10 cellular contexts compared by ENCODE assay signal in the genomic region with DNA sequence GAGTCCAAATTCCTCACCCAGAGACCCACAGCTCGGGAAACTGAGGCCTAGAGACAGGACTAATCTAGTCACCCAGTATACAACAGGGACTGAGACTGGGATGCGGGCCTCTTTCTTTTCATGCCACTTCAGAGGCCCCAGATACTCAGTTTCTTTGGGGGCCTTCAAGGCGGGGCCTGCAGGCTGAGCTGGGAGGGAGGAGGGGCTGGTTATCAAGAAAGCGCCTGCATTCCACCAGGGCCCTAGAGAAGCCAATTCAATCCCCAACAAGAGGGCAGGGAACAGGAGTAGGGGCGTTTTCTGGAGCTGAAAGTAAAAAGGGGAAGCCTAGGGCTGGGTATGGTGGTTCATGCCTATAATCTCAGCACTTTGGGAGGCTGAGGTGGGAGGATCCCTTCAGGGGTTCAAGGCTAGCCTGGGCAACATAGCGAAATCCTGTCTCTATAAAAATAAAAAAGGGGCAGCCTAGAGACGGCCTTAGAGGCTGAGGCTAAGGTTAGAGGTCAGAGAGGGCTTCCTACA. TPM values are rescaled to one million over a fixed set of nuclear protein-coding genes. Genes with fewer than 3 reads are reported as not detected.
DNase-seq lines count a peak whose midpoint lies in the region; ATAC-seq and TF ChIP-seq lines count a peak whose summit lies in the region.
"Had no signal": no experiment of that assay in that cellular context is flagged by ENCODE, and none has a peak within 500 bp of the region (broad histone marks: within the 10 kb centered on the region; RNA-seq: fewer than 3 reads in every experiment).

No MANE protein-coding gene starts in this region.

- H2BK120ac ChIP-seq in mesenchymal stem cell (ENCODE audit: low read depth, low read length), result no peak overlapping the region

- H3K9me3 ChIP-seq in right cardiac atrium (ENCODE audit: control insufficient read depth, low read length) (no peaks in the 10 kb centered on the region), mesenchymal stem cell (ENCODE audit: control insufficient read depth, low read length) (no peaks in the 10 kb centered on the region), vagina (no peaks in the 10 kb centered on the region)

- peak overlapping the region; percentile 98 for H3K9ac ChIP-seq in mesenchymal stem cell (ENCODE audit: low read length)

- ATAC-seq in right cardiac atrium (no peak), left ventricle myocardium superior (no peak), HG03196 (IDR thresholded peaks at IDR 0.05; ENCODE audit: unreplicated experiment) (no peak)
- no peak for ATAC-seq in activated naive CD8-positive, alpha-beta T cell treated with anti-CD3 and anti-CD28 coated beads, Interleukin-2, amount 10 ng/mL, durations not matched to agents 7 days and 5 days (ENCODE audit: low read depth)

- POLR2A ChIA-PET in activated naive CD8-positive, alpha-beta T cell treated with anti-CD3 and anti-CD28 coated beads, Interleukin-2, amount 10 ng/mL, durations not matched to agents 7 days and 5 days (lab: Charles Lee), result interaction anchor here (1.4 to 1.5 kb wide), 2 partner anchors 9 to 15 kb away, joined by 4 read pairs; a partner anchor contains a TSS

- DNase-seq in right cardiac atrium (peak in 2 of 3 donors; percentile 8 to 16), left ventricle myocardium superior (no peak), mesenchymal stem cell (no peak), vagina (ENCODE audit: extremely low spot score in 2 of 2) (no peak), NCI-H1694 treated with DMSO at 0.1 percent for 48 hours (lab: John Stamatoyannopoulos, UW) (no peak), NCI-H748 (lab: John Stamatoyannopoulos, UW; ENCODE audit: unreplicated experiment) (no peak)
- no peak for DNase-seq in activated naive CD8-positive, alpha-beta T cell treated with anti-CD3 and anti-CD28 coated beads, Interleukin-2, amount 10 ng/mL, durations not matched to agents 7 days and 5 days
- DNase-seq: NCI-H2107 had no signal

- H2AK5ac ChIP-seq in mesenchymal stem cell (ENCODE audit: low read length, severe bottlenecking), result no peak overlapping the region

- H3K27me3 Mint-ChIP-seq in activated naive CD8-positive, alpha-beta T cell treated with anti-CD3 and anti-CD28 coated beads, Interleukin-2, amount 10 ng/mL, durations not matched to agents 7 days and 5 days, result no peaks in the 10 kb centered on the region

- peak overlapping the region; percentile 95 for H3K27ac Mint-ChIP-seq in activated naive CD8-positive, alpha-beta T cell treated with anti-CD3 and anti-CD28 coated beads, Interleukin-2, amount 10 ng/mL, durations not matched to agents 7 days and 5 days

- H3K36me3 ChIP-seq in mesenchymal stem cell (ENCODE audit: control insufficient read depth in 1 of 2, insufficient read depth in 2 of 2, low read depth in 1 of 2, low read length in 2 of 2) (peaks cover 38 to 39% of the 10 kb centered on the region in 2 experiments), vagina (peaks cover 3 to 39% of the 10 kb centered on the region in 2 donors)

- no peaks in the 10 kb centered on the region for H3K9me3 Mint-ChIP-seq in activated naive CD8-positive, alpha-beta T cell treated with anti-CD3 and anti-CD28 coated beads, Interleukin-2, amount 10 ng/mL, durations not matched to agents 7 days and 5 days

- H2AFZ ChIP-seq in mesenchymal stem cell (ENCODE audit: low read depth, low read length), result no peak overlapping the region

- H3K18ac ChIP-seq in mesenchymal stem cell (ENCODE audit: low read depth in 1 of 2, low read length in 2 of 2), result peak overlapping the region in 1 of 2 experiments; percentile 11

- TF ChIP-seq POLR2A in vagina (IDR thresholded peaks at IDR 0.05), result no peak

- no peak overlapping the region for H2BK5ac ChIP-seq in mesenchymal stem cell (ENCODE audit: low read depth, low read length, poor library complexity, severe bottlenecking)

- peak overlapping the region; percentile 90 for H3K4me2 ChIP-seq in mesenchymal stem cell (ENCODE audit: low read length, poor library complexity, severe bottlenecking)

- no peak for TF ChIP-seq CTCF in vagina (IDR thresholded peaks at IDR 0.05)

- peak overlapping the region; percentile 93 for H3K4me3 Mint-ChIP-seq in activated naive CD8-positive, alpha-beta T cell treated with anti-CD3 and anti-CD28 coated beads, Interleukin-2, amount 10 ng/mL, durations not matched to agents 7 days and 5 days

- peaks cover 4% of the 10 kb centered on the region for H3K36me3 Mint-ChIP-seq in activated naive CD8-positive, alpha-beta T cell treated with anti-CD3 and anti-CD28 coated beads, Interleukin-2, amount 10 ng/mL, durations not matched to agents 7 days and 5 days

- no peaks in the 10 kb centered on the region for H3K27me3 ChIP-seq in right cardiac atrium (ENCODE audit: control insufficient read depth, insufficient read depth)
- no peaks in the 10 kb centered on the region for H3K27me3 ChIP-seq in mesenchymal stem cell (ENCODE audit: control insufficient read depth in 1 of 2, insufficient read depth in 1 of 2, low read length in 2 of 2)
- H3K27me3 ChIP-seq in vagina, result no peaks in the 10 kb centered on the region

- no peak overlapping the region for H3K23ac ChIP-seq in mesenchymal stem cell (ENCODE audit: low read length in 2 of 2)

- intact Hi-C loops in right cardiac atrium (cut with DNase I) (no loop called here), left ventricle myocardium superior (cut with micrococcal nuclease) (no loop called here), vagina (cut with DNase I) (loop anchor here (10.0 kb wide), 1 partner anchor 1301 kb away; a partner anchor contains a TSS)

- peaks cover 26% of the 10 kb centered on the region for H3K79me1 ChIP-seq in mesenchymal stem cell (replicated peaks; ENCODE audit: low read length, poor library complexity, severe bottlenecking)

- H2BK12ac ChIP-seq in mesenchymal stem cell (ENCODE audit: low read length in 2 of 2), result no peak overlapping the region

- no peak overlapping the region for H4K91ac ChIP-seq in mesenchymal stem cell (ENCODE audit: low read length)

- H3K4me1 Mint-ChIP-seq in activated naive CD8-positive, alpha-beta T cell treated with anti-CD3 and anti-CD28 coated beads, Interleukin-2, amount 10 ng/mL, durations not matched to agents 7 days and 5 days, result peaks cover 21% of the 10 kb centered on the region

- no peak overlapping the region for H4K8ac ChIP-seq in mesenchymal stem cell (ENCODE audit: low read length)

- no peak overlapping the region for H3K4me3 ChIP-seq in right cardiac atrium (ENCODE audit: low read length)
- H3K4me3 ChIP-seq in mesenchymal stem cell (ENCODE audit: insufficient read depth in 1 of 2, low read depth in 1 of 2, low read length in 2 of 2), result peak overlapping the region in 1 of 2 experiments; percentile 100
- H3K4me3 ChIP-seq in vagina, result peak overlapping the region; percentile 52 to 89

- H2BK15ac ChIP-seq in mesenchymal stem cell (ENCODE audit: low read depth, poor library complexity, severe bottlenecking), result peak overlapping the region; percentile 29

- no peak overlapping the region for H3K14ac ChIP-seq in mesenchymal stem cell (ENCODE audit: low read length in 2 of 2)

- no peak overlapping the region for H3K4ac ChIP-seq in mesenchymal stem cell (ENCODE audit: low read depth in 1 of 2, low read length in 2 of 2)

- H3K4me1 ChIP-seq in right cardiac atrium (ENCODE audit: control insufficient read depth, insufficient read depth, low read length) (no peaks in the 10 kb centered on the region), mesenchymal stem cell (ENCODE audit: control insufficient read depth, insufficient read depth, low read depth, low read length) (peaks cover 16% of the 10 kb centered on the region), vagina (peaks cover 34% of the 10 kb centered on the region)

- no peak overlapping the region for H3K27ac ChIP-seq in right cardiac atrium (ENCODE audit: low read length)
- no peak overlapping the region for H3K27ac ChIP-seq in mesenchymal stem cell (ENCODE audit: low read length, poor library complexity, severe bottlenecking)
- H3K27ac ChIP-seq in vagina, result peak overlapping the region; percentile 85

- WGBS in right cardiac atrium, result 67% methylated on average over 7 of the region's 7 CpGs
- 89% methylated on average over 7 of the region's 7 CpGs for WGBS in mesenchymal stem cell

RNA-seq across cellular contexts. Expression of a gene that starts 1.6 kb away (rescaled TPM):
- total RNA-seq in right cardiac atrium (10 to 100 TPM; 13.3 to 17.9 (median 15.3) TPM), left ventricle myocardium superior (13.0 TPM), vagina (27.0 TPM)
- polyA plus RNA-seq in right cardiac atrium, result 13.6 TPM
- total RNA-seq in activated naive CD8-positive, alpha-beta T cell treated with anti-CD3 and anti-CD28 coated beads, Interleukin-2, amount 10 ng/mL, durations not matched to agents 7 days and 5 days, result 10 to 100 TPM; 34.5 to 39.7 TPM
- polyA plus RNA-seq in mesenchymal stem cell (2013, experiment 1 of 2), result 6.2 TPM
- polyA plus RNA-seq in mesenchymal stem cell (2013, experiment 2 of 2), result 6.0 TPM

RNA-seq across cellular contexts. Expression of a gene that starts 9.1 kb away (rescaled TPM):
- total RNA-seq in right cardiac atrium (10 to 100 TPM; 21.7 to 28.0 (median 24.6) TPM), left ventricle myocardium superior (18.4 TPM), vagina (16.9 TPM)
- 28.9 TPM for polyA plus RNA-seq in right cardiac atrium
- total RNA-seq in activated naive CD8-positive, alpha-beta T cell treated with anti-CD3 and anti-CD28 coated beads, Interleukin-2, amount 10 ng/mL, durations not matched to agents 7 days and 5 days, result 10 to 100 TPM; 18.6 to 22.3 TPM
- polyA plus RNA-seq in mesenchymal stem cell (2013, experiment 1 of 2), result 16.6 TPM
- 15.1 TPM for polyA plus RNA-seq in mesenchymal stem cell (2013, experiment 2 of 2)

RNA-seq across cellular contexts. Expression of a gene that starts 20.3 kb away (rescaled TPM):
- total RNA-seq in right cardiac atrium (not detected), left ventricle myocardium superior (not detected), vagina (not detected)
- not detected for polyA plus RNA-seq in right cardiac atrium
- total RNA-seq in activated naive CD8-positive, alpha-beta T cell treated with anti-CD3 and anti-CD28 coated beads, Interleukin-2, amount 10 ng/mL, durations not matched to agents 7 days and 5 days, result not detected
- polyA plus RNA-seq in mesenchymal stem cell (2013, experiment 1 of 2), result not detected
- not detected for polyA plus RNA-seq in mesenchymal stem cell (2013, experiment 2 of 2)
- total RNA-seq: Daoy had no signal

RNA-seq across cellular contexts. Expression of a gene that starts 37.0 kb away (rescaled TPM):
- total RNA-seq in right cardiac atrium (10 to 100 TPM; 23.4 to 35.3 (median 31.4) TPM), left ventricle myocardium superior (52.5 TPM), vagina (61.6 TPM)
- 20.8 TPM for polyA plus RNA-seq in right cardiac atrium
- 100 to 1,000 TPM; 187 to 195 TPM for total RNA-seq in activated naive CD8-positive, alpha-beta T cell treated with anti-CD3 and anti-CD28 coated beads, Interleukin-2, amount 10 ng/mL, durations not matched to agents 7 days and 5 days
- polyA plus RNA-seq in mesenchymal stem cell (2013, experiment 1 of 2), result 57.6 TPM
- polyA plus RNA-seq in mesenchymal stem cell (2013, experiment 2 of 2), result 57.2 TPM

RNA-seq across cellular contexts. Expression of a gene that starts 56.5 kb away (rescaled TPM):
- total RNA-seq in right cardiac atrium (not detected), left ventricle myocardium superior (not detected), vagina (not detected)
- polyA plus RNA-seq in right cardiac atrium, result not detected
- not detected for total RNA-seq in activated naive CD8-positive, alpha-beta T cell treated with anti-CD3 and anti-CD28 coated beads, Interleukin-2, amount 10 ng/mL, durations not matched to agents 7 days and 5 days
- polyA plus RNA-seq in mesenchymal stem cell (2013, experiment 1 of 2), result not detected
- not detected for polyA plus RNA-seq in mesenchymal stem cell (2013, experiment 2 of 2)
- total RNA-seq: Daoy had no signal

Comparison
In these comparisons a context has a peak if more than half of its experiments do, and no peak if none do; other contexts are left out.
1. DNase-seq: peak in right cardiac atrium (2 of 3); none in left ventricle myocardium superior (single experiment), activated naive CD8-positive, alpha-beta T cell treated with anti-CD3 and anti-CD28 coated beads, Interleukin-2, amount 10 ng/mL, durations not matched to agents 7 days and 5 days (single experiment), mesenchymal stem cell (single experiment), vagina (0 of 2), NCI-H1694 treated with DMSO at 0.1 percent for 48 hours (single experiment) and NCI-H748 (single experiment).